In genomic region chr7:26865094-26865388, GRCh38 we compare ENCODE assay signal across 8 cellular contexts. TPM values are rescaled to one million over a fixed set of nuclear protein-coding genes. Genes with fewer than 3 reads are reported as not detected.
A peak's percentile ranks its signal among the peaks of the same experiment; 100 is the strongest.
DNase-seq lines count a peak whose midpoint lies in the region; ATAC-seq and TF ChIP-seq lines count a peak whose summit lies in the region.

No MANE protein-coding gene starts in this region.

- no peak for DNase-seq in activated naive CD4-positive, alpha-beta T cell treated with anti-CD3 and anti-CD28 coated beads, Interleukin-2, amount 50 U/mL, for 72 hours (ENCODE audit: low spot score in 2 of 2)
- DNase-seq in left ventricle myocardium superior (peak; percentile 68), gastrocnemius medialis (no peak), kidney tubule cell (ENCODE audit: low spot score) (no peak)
- no peak for DNase-seq in activated CD8-positive, alpha-beta memory T cell treated with anti-CD3 and anti-CD28 coated beads, Interleukin-2, amount 50 U/mL, for 48 hours

- TF ChIP-seq POLR2A in gastrocnemius medialis (IDR thresholded peaks at IDR 0.05) = no peak

- ATAC-seq in GM19351 (IDR thresholded peaks at IDR 0.05; ENCODE audit: unreplicated experiment) = peak; percentile 29
- ATAC-seq in HG03280 (IDR thresholded peaks at IDR 0.05; ENCODE audit: unreplicated experiment) = peak; percentile 33
- peak; percentile 43 to 52 for ATAC-seq in activated naive CD4-positive, alpha-beta T cell treated with anti-CD3 and anti-CD28 coated beads, Interleukin-2, amount 50 U/mL, for 72 hours
- peak; percentile 58 for ATAC-seq in left ventricle myocardium superior
- peak; percentile 60 to 61 for ATAC-seq in gastrocnemius medialis

- peaks cover 4% of the 10 kb centered on the region in 2 donors for H3K9me3 Mint-ChIP-seq in activated naive CD4-positive, alpha-beta T cell treated with anti-CD3 and anti-CD28 coated beads, Interleukin-2, amount 50 U/mL, for 72 hours

- intact Hi-C loops in left ventricle myocardium superior (cut with micrococcal nuclease) = no loop called here
- intact Hi-C loops in gastrocnemius medialis (cut with DNase I; ENCODE audit: low total_unique reads) = loop anchor here (2.0 to 10.0 kb wide), 3 partner anchors 266 to 660 kb away; partner anchors contain the start of genes CBX3, HNRNPA2B1 and HOXA4

- H3K36me3 Mint-ChIP-seq in activated naive CD4-positive, alpha-beta T cell treated with anti-CD3 and anti-CD28 coated beads, Interleukin-2, amount 50 U/mL, for 72 hours = peaks cover 15 to 21% of the 10 kb centered on the region in 2 donors

- peak overlapping the region; percentile 85 for H3K27ac ChIP-seq in C4-2B
- peak overlapping the region; percentile 79 to 89 (median 87) for H3K27ac ChIP-seq in gastrocnemius medialis

- no peaks in the 10 kb centered on the region for H3K36me3 ChIP-seq in gastrocnemius medialis

- H3K4me1 ChIP-seq in gastrocnemius medialis = no peaks in the 10 kb centered on the region

- no peaks in the 10 kb centered on the region for H3K9me3 ChIP-seq in gastrocnemius medialis

- H3K27ac Mint-ChIP-seq in activated naive CD4-positive, alpha-beta T cell treated with anti-CD3 and anti-CD28 coated beads, Interleukin-2, amount 50 U/mL, for 72 hours = peak overlapping the region; percentile 83 to 86

- TF ChIP-seq CTCF in C4-2B (conservative IDR thresholded peaks at IDR 0.05) = no peak
- TF ChIP-seq CTCF in gastrocnemius medialis (IDR thresholded peaks at IDR 0.05 in 4 of 5, conservative IDR thresholded peaks at IDR 0.05 in 1 of 5) = no peak

- peaks cover 23 to 38% (median 27%) of the 10 kb centered on the region in 3 donors for H3K27me3 ChIP-seq in gastrocnemius medialis

- in situ Hi-C loops in gastrocnemius medialis (cut with MboI; ENCODE audit: low sequenced_read_pairs in 4 of 4) = loop anchor here in 3 of 4 donors (25.0 kb wide), 2 partner anchors 653 to 1003 kb away; partner anchors contain the start of genes CBX3 (in 1 of the 3) and HNRNPA2B1 (in 1 of the 3)

- H3K4me3 ChIP-seq in gastrocnemius medialis = peak overlapping the region; percentile 67 to 83 (median 72)

RNA-seq across cellular contexts. Expression of gene SKAP2, which starts 0.7 kb away (rescaled TPM):
- 1 to 10 TPM; 7.2 to 7.4 TPM for total RNA-seq in activated naive CD4-positive, alpha-beta T cell treated with anti-CD3 and anti-CD28 coated beads, Interleukin-2, amount 50 U/mL, for 72 hours
- total RNA-seq in left ventricle myocardium superior (5.5 TPM), gastrocnemius medialis (10 to 100 TPM in 3 of 4 donors, 1 to 10 TPM in 1; 6.1 to 23.5 (median 17.1) TPM)
